Comparison of ENCODE assay signal across 1 cellular context in genomic region chr16:667780-668518, GRCh38.
TF ChIP-seq lines count a peak whose summit lies in the region.

Gene RHOT2 (plus strand): TSS chr16:668132. CDS start chr16:668200, 68 bp downstream.

TF ChIP-seq in HepG2, 621 proteins besides CTCF, POLR2A, EP300 and RAD21 (continued from another document):
- TF ChIP-seq, protein P1, sequence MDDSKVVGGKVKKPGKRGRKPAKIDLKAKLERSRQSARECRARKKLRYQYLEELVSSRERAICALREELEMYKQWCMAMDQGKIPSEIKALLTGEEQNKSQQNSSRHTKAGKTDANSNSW (CRISPR knock-in tag; IDR thresholded peaks at IDR 0.05; ENCODE audit: borderline replicate concordance): 0 out of 2 replicates have a peak, but pooled peaks have one; percentile 49
- TF ChIP-seq RFX1 (IDR thresholded peaks at IDR 0.05) (no peak), FOXK1 (CRISPR knock-in tag; IDR thresholded peaks at IDR 0.05; ENCODE audit: borderline replicate concordance, low read depth) (peak; percentile 59; the same call in 1 of the 2 replicates)
TF ChIP-seq in HepG2: peak in this region for 246.
